ENCODE assay signal across 17 cellular contexts in the genomic region with DNA sequence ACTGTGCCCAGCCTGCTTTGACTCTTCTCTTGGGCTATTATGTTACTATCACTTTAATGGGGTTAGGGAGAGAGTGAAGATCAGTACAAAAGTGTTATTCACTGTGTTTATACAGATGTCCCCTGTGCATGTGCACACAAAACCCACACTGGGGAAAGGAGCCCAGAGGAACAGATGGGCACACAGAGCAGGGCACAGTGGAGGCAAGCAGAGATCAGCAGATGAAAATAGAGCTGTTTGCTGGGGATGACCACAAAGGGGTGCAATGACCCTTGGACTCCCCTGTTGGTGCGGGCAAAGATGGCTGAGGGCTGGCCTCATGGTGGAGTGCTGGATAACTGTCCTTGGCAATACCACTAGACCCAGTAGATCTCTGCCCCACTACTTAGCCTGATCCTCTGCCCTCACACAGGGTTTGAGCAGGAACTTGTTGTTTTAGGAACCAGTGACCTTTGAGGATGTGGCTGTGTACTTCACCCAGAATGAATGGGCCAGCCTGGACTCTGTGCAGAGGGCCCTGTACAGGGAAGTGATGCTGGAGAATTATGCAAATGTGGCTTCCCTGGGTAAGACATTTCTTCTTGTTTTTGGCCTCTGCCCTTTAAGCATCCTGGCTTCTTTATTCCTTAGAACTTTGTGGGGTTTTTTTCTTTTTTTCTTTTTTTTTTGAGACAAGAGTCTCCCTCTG.
"Had no signal": no experiment of that assay in that cellular context is flagged by ENCODE, and none has a peak within 500 bp of the region (broad histone marks: within the 10 kb centered on the region; RNA-seq: fewer than 3 reads in every experiment).

No MANE protein-coding gene starts in this region.

- H3K4me3 Mint-ChIP-seq: natural killer cell, neural crest cell had no signal

- ATAC-seq: heart right ventricle; left lobe of liver; natural killer cell; stimulated activated naive CD8-positive, alpha-beta T cell treated with anti-CD3 and anti-CD28 coated beads, Interleukin-15, Interleukin-2, amounts not matched to agents 100 U/mL and 50 U/mL, for 24 hours had no signal

- H3K27ac ChIP-seq: coronary artery, heart right ventricle, right atrium auricular region, sigmoid colon, skin epidermis, testis, tibial nerve had no signal

- H3K9me3 Mint-ChIP-seq: natural killer cell, neural crest cell had no signal

- H3K36me3 Mint-ChIP-seq: natural killer cell had no signal

- H3K27ac Mint-ChIP-seq: natural killer cell had no signal

- DNase-seq: cerebellar nuclear complex; effector CD8-positive, alpha-beta T cell; foreskin melanocyte; heart right ventricle; kidney glomerular epithelial cell; mammary epithelial cell; natural killer cell; sigmoid colon; stimulated activated CD4-positive, alpha-beta T cell treated with anti-CD3 and anti-CD28 coated beads, Interleukin-2, amount 100 ng/mL, for 24 hours; stimulated activated naive CD8-positive, alpha-beta T cell treated with anti-CD3 and anti-CD28 coated beads, Interleukin-15, Interleukin-2, amounts not matched to agents 100 U/mL and 50 U/mL, for 24 hours; testis had no signal
